In the genomic region with DNA sequence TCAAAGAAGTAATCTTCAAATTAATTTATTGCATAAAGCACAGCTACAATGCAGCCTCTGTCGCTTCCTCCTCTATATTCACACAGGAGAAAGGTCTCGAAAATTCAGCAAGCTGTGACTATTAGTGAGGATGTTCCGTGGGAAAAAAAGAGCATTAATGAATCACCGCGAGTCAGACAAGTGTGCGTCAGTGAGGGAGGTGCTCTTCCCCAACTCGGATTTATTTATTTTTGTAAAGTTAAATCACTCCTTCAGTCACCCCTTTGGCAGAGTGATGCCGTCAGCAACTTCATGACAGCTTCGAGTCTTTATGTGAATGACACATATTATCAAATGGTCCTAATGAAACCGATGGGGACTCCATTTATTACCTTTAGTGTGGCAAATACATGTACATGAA, we compare ENCODE assay signal across 14 cellular contexts.
A peak's percentile ranks its signal among the peaks of the same experiment; 100 is the strongest.
DNase-seq lines count a peak whose midpoint lies in the region; TF ChIP-seq lines count a peak whose summit lies in the region.
"Had no signal": no experiment of that assay in that cellular context is flagged by ENCODE, and none has a peak within 500 bp of the region (broad histone marks: within the 10 kb centered on the region; RNA-seq: fewer than 3 reads in every experiment).

No MANE protein-coding gene starts in this region.

- H3K27ac ChIP-seq in SK-N-SH (ENCODE audit: low read depth in 2 of 2, low read length in 1 of 2): no peak overlapping the region
- H3K27ac ChIP-seq: BLaER1 treated with 17β-estradiol and CSF1 and Interleukin-3, amounts not matched to agents 10 nM and 100 nM had no signal

- no peaks in the 10 kb centered on the region for H3K9me2 ChIP-seq in SK-N-SH

- TF ChIP-seq CTCF in SK-N-SH (IDR thresholded peaks at IDR 0.05): no peak

- no peaks in the 10 kb centered on the region for H3K36me3 ChIP-seq in SK-N-SH (replicated peaks in 1 of 2; ENCODE audit: control insufficient read depth in 1 of 2, insufficient read depth in 2 of 2, low read length in 1 of 2)
- H3K36me3 ChIP-seq: BLaER1 treated with 17β-estradiol and CSF1 and Interleukin-3, amounts not matched to agents 10 nM and 100 nM had no signal

- no peaks in the 10 kb centered on the region for H3K27me3 ChIP-seq in SK-N-SH (ENCODE audit: insufficient read depth)
- H3K27me3 ChIP-seq: BLaER1 treated with 17β-estradiol and CSF1 and Interleukin-3, amounts not matched to agents 10 nM and 100 nM had no signal

- H3K79me2 ChIP-seq in SK-N-SH (ENCODE audit: insufficient read depth): no peaks in the 10 kb centered on the region

- no peak overlapping the region for H2AFZ ChIP-seq in SK-N-SH (ENCODE audit: low read depth)
- H2AFZ ChIP-seq: GM23338 had no signal

- H3K9me3 ChIP-seq in SK-N-SH: no peaks in the 10 kb centered on the region
- H3K9me3 ChIP-seq: BLaER1 treated with 17β-estradiol and CSF1 and Interleukin-3, amounts not matched to agents 10 nM and 100 nM had no signal

- H3K4me1 ChIP-seq in SK-N-SH (ENCODE audit: control insufficient read depth in 1 of 2, insufficient read depth in 2 of 2, low read depth in 1 of 2, low read length in 1 of 2): no peaks in the 10 kb centered on the region
- H3K4me1 ChIP-seq: BLaER1 treated with 17β-estradiol and CSF1 and Interleukin-3, amounts not matched to agents 10 nM and 100 nM had no signal

- H3K4me3 ChIP-seq in SK-N-SH (ENCODE audit: low read depth in 2 of 2, low read length in 1 of 2): no peak overlapping the region
- H3K4me3 ChIP-seq: BLaER1 treated with 17β-estradiol and CSF1 and Interleukin-3, amounts not matched to agents 10 nM and 100 nM; GM23338 had no signal

- TF ChIP-seq EP300 in SK-N-SH (IDR thresholded peaks at IDR 0.05; ENCODE audit: borderline replicate concordance in 1 of 2, low read depth in 1 of 2, low read length in 1 of 2): no peak

- H3F3A ChIP-seq in SK-N-SH (replicated peaks; ENCODE audit: insufficient read depth): no peaks in the 10 kb centered on the region

- WGBS in SK-N-SH (ENCODE audit: low lambda C conversion rate): 21% methylated on average over 10 of the region's 10 CpGs

- CTCF ChIA-PET in SK-N-SH (lab: Yijun Ruan, JAX): no interaction called here

- no peaks in the 10 kb centered on the region for H4K20me1 ChIP-seq in SK-N-SH (ENCODE audit: insufficient read depth)
- H4K20me1 ChIP-seq: BLaER1 treated with 17β-estradiol and CSF1 and Interleukin-3, amounts not matched to agents 10 nM and 100 nM had no signal

- no peak overlapping the region for H3K4me2 ChIP-seq in SK-N-SH
- H3K4me2 ChIP-seq: BLaER1 treated with 17β-estradiol and CSF1 and Interleukin-3, amounts not matched to agents 10 nM and 100 nM; GM23338 had no signal

- H3K9ac ChIP-seq in SK-N-SH: no peak overlapping the region
- H3K9ac ChIP-seq: BLaER1 treated with 17β-estradiol and CSF1 and Interleukin-3, amounts not matched to agents 10 nM and 100 nM had no signal

- TF ChIP-seq RAD21 in SK-N-SH (IDR thresholded peaks at IDR 0.05; ENCODE audit: low read length): no peak

- POLR2A ChIA-PET in SK-N-SH (lab: Yijun Ruan, JAX): no interaction called here

- peak; percentile 49 for DNase-seq in Daoy (ENCODE audit: low read depth)
- DNase-seq in M059J (ENCODE audit: low read depth): peak; percentile 19
- peak; percentile 0 for DNase-seq in RPMI7951 (ENCODE audit: low read depth)
- peak; percentile 9 for DNase-seq in iris pigment epithelial cell (ENCODE audit: low read depth)
- no peak for DNase-seq in NCI-H446 treated with DMSO at 0.1 percent for 48 hours (lab: John Stamatoyannopoulos, UW)
- DNase-seq in activated CD4-positive, alpha-beta T cell treated with anti-CD3 and anti-CD28 coated beads for 48 hours: no peak
- no peak for DNase-seq in SK-N-SH
- DNase-seq: ACHN; Calu3; CD4-positive, CD25-positive, alpha-beta regulatory T cell; DMS 273 treated with DMSO at 0.1 percent for 48 hours; H7 had no signal

TF ChIP-seq in SK-N-SH, 30 proteins besides CTCF, POLR2A, EP300 and RAD21:
- TF ChIP-seq SMC3 (IDR thresholded peaks at IDR 0.05; ENCODE audit: low read depth, low read length) (no peak), MEF2A (IDR thresholded peaks at IDR 0.05; ENCODE audit: borderline replicate concordance, low read depth) (no peak), GABPA (IDR thresholded peaks at IDR 0.05; ENCODE audit: low read depth) (no peak), EZH2phosphoT487 (IDR thresholded peaks at IDR 0.05; ENCODE audit: borderline replicate concordance, low read depth) (no peak)
- TF ChIP-seq, protein P1, sequence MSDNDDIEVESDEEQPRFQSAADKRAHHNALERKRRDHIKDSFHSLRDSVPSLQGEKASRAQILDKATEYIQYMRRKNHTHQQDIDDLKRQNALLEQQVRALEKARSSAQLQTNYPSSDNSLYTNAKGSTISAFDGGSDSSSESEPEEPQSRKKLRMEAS (IDR thresholded peaks at IDR 0.05; ENCODE audit: low read depth): no peak
- TF ChIP-seq, protein P2, sequence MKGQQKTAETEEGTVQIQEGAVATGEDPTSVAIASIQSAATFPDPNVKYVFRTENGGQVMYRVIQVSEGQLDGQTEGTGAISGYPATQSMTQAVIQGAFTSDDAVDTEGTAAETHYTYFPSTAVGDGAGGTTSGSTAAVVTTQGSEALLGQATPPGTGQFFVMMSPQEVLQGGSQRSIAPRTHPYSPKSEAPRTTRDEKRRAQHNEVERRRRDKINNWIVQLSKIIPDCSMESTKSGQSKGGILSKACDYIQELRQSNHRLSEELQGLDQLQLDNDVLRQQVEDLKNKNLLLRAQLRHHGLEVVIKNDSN (IDR thresholded peaks at IDR 0.05; ENCODE audit: borderline replicate concordance, low read depth): no peak
- TF ChIP-seq, protein P3, sequence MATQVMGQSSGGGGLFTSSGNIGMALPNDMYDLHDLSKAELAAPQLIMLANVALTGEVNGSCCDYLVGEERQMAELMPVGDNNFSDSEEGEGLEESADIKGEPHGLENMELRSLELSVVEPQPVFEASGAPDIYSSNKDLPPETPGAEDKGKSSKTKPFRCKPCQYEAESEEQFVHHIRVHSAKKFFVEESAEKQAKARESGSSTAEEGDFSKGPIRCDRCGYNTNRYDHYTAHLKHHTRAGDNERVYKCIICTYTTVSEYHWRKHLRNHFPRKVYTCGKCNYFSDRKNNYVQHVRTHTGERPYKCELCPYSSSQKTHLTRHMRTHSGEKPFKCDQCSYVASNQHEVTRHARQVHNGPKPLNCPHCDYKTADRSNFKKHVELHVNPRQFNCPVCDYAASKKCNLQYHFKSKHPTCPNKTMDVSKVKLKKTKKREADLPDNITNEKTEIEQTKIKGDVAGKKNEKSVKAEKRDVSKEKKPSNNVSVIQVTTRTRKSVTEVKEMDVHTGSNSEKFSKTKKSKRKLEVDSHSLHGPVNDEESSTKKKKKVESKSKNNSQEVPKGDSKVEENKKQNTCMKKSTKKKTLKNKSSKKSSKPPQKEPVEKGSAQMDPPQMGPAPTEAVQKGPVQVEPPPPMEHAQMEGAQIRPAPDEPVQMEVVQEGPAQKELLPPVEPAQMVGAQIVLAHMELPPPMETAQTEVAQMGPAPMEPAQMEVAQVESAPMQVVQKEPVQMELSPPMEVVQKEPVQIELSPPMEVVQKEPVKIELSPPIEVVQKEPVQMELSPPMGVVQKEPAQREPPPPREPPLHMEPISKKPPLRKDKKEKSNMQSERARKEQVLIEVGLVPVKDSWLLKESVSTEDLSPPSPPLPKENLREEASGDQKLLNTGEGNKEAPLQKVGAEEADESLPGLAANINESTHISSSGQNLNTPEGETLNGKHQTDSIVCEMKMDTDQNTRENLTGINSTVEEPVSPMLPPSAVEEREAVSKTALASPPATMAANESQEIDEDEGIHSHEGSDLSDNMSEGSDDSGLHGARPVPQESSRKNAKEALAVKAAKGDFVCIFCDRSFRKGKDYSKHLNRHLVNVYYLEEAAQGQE (IDR thresholded peaks at IDR 0.05; ENCODE audit: low read depth, low read length): no peak

Comparison
In these comparisons a context has a peak if more than half of its experiments do, and no peak if none do; other contexts are left out.
1. DNase-seq: peak in Daoy (single experiment), M059J (single experiment), RPMI7951 (single experiment) and iris pigment epithelial cell (single experiment); none in NCI-H446 treated with DMSO at 0.1 percent for 48 hours (single experiment), activated CD4-positive, alpha-beta T cell treated with anti-CD3 and anti-CD28 coated beads for 48 hours (single experiment) and SK-N-SH (single experiment).